8 cellular contexts compared by ENCODE assay signal in genomic region chr6:13923527-13924145, GRCh38. TPM values are rescaled to one million over a fixed set of nuclear protein-coding genes. Genes with fewer than 3 reads are reported as not detected.
A peak's percentile ranks its signal among the peaks of the same experiment; 100 is the strongest.
DNase-seq lines count a peak whose midpoint lies in the region; ATAC-seq and TF ChIP-seq lines count a peak whose summit lies in the region.

No MANE protein-coding gene starts in this region.

- no peak for TF ChIP-seq POLR2A in adrenal gland (IDR thresholded peaks at IDR 0.05)

- peaks cover 13% of the 10 kb centered on the region for H3K4me1 Mint-ChIP-seq in memory B cell

- peak overlapping the region; percentile 66 for H3K4me3 ChIP-seq in AG09309 (ENCODE audit: control insufficient read depth, low read depth, low read length)
- H3K4me3 ChIP-seq in astrocyte of the spinal cord (ENCODE audit: low read depth, low read length): peak overlapping the region; percentile 56
- no peak overlapping the region for H3K4me3 ChIP-seq in adrenal gland

- peaks cover 45% of the 10 kb centered on the region for H3K27me3 ChIP-seq in adrenal gland

- H3K36me3 Mint-ChIP-seq in memory B cell: no peaks in the 10 kb centered on the region

- H3K9me3 Mint-ChIP-seq in memory B cell: peaks cover 2% of the 10 kb centered on the region

- no peak for ATAC-seq in memory B cell (ENCODE audit: low read depth)
- ATAC-seq in GM19324 (IDR thresholded peaks at IDR 0.05; ENCODE audit: low FRiP score, unreplicated experiment): no peak
- no peak for ATAC-seq in GM18502 (IDR thresholded peaks at IDR 0.05; ENCODE audit: poor library complexity, unreplicated experiment)
- ATAC-seq in HG03280 (IDR thresholded peaks at IDR 0.05; ENCODE audit: unreplicated experiment): no peak

- intact Hi-C loops in adrenal gland (cut with DNase I): loop anchor here in 1 of 2 donors (10.0 kb wide), 1 partner anchor 121 kb away; no protein-coding TSS in a partner anchor

- H3K27ac ChIP-seq in adrenal gland: no peak overlapping the region

- in situ Hi-C loops in astrocyte of the spinal cord (cut with HindIII; ENCODE audit: low sequenced_read_pairs): loop anchor here (25.0 kb wide), 1 partner anchor 114 kb away; no protein-coding TSS in a partner anchor

- H3K27me3 Mint-ChIP-seq in memory B cell: peaks cover 24% of the 10 kb centered on the region

- DNase-seq in AG09309 (ENCODE audit: low read depth) (no peak), HK-2 (ENCODE audit: unreplicated experiment) (peak; percentile 4), astrocyte of the spinal cord (ENCODE audit: low read depth, low spot score) (peak; percentile 85), memory B cell (ENCODE audit: low spot score in 2 of 2) (no peak), adrenal gland (no peak)

- no peaks in the 10 kb centered on the region for H3K9me3 ChIP-seq in adrenal gland (replicated peaks in 1 of 3)

- TF ChIP-seq CTCF in AG09309 (IDR thresholded peaks at IDR 0.05; ENCODE audit: control insufficient read depth, insufficient read depth, low read depth, low read length, missing control alignments) (no peak), astrocyte of the spinal cord (IDR thresholded peaks at IDR 0.05; ENCODE audit: low read depth, low read length) (no peak), adrenal gland (IDR thresholded peaks at IDR 0.05) (no peak)

- H3K4me3 Mint-ChIP-seq in memory B cell: peak overlapping the region; percentile 83

- WGBS in adrenal gland, 4 donors: 26 to 34% (median 30%) methylated on average over 4 to 5 of the region's 5 CpGs

- no peaks in the 10 kb centered on the region for H3K36me3 ChIP-seq in adrenal gland (replicated peaks in 1 of 2)

- H3K27ac Mint-ChIP-seq in memory B cell: no peak overlapping the region

- H3K4me1 ChIP-seq in adrenal gland (replicated peaks in 1 of 2): no peaks in the 10 kb centered on the region

RNA-seq across cellular contexts. Expression of gene RNF182, which starts 1.1 kb away (rescaled TPM):
- 1 to 10 TPM in 1 of 8 donors, under 1 TPM in 5, not detected in 2; 0.11 to 2.1 (median 0.48) TPM for total RNA-seq in adrenal gland
- polyA plus RNA-seq in adrenal gland: under 1 TPM; 0.03 to 0.18 (median 0.08) TPM

Comparison
In these comparisons a context has a peak if more than half of its experiments do, and no peak if none do; other contexts are left out.
1. DNase-seq: peak in HK-2 (single experiment) and astrocyte of the spinal cord (single experiment); none in AG09309 (single experiment), memory B cell (0 of 2) and adrenal gland (0 of 7).
2. H3K4me3 ChIP-seq: peak in AG09309 (single experiment) and astrocyte of the spinal cord (single experiment); none in adrenal gland (0 of 4).